In genomic region chr5:167578977-167579700, GRCh38 we compare ENCODE assay signal across 28 cellular contexts.
DNase-seq lines count a peak whose midpoint lies in the region; ATAC-seq, FAIRE-seq and TF ChIP-seq lines count a peak whose summit lies in the region.
"Had no signal": no experiment of that assay in that cellular context is flagged by ENCODE, and none has a peak within 500 bp of the region (broad histone marks: within the 10 kb centered on the region; RNA-seq: fewer than 3 reads in every experiment).

No MANE protein-coding gene starts in this region.

- H3K4me1 Mint-ChIP-seq in HFFc6 (ENCODE audit: low read depth) (peaks cover 27% of the 10 kb centered on the region), astrocyte (ENCODE audit: low read depth, unreplicated experiment) (peaks cover 35% of the 10 kb centered on the region), neural progenitor cell (peaks cover 62% of the 10 kb centered on the region)
- H3K4me1 Mint-ChIP-seq: activated naive CD4-positive, alpha-beta T cell treated with anti-CD3 and anti-CD28 coated beads, Interleukin-2, amount 10 ng/mL, durations not matched to agents 7 days and 5 days; IgD-negative memory B cell had no signal

- H3K27ac ChIP-seq in astrocyte (ENCODE audit: low read depth, low read length) (peak overlapping the region; percentile 18), neural progenitor cell (no peak overlapping the region), mesenchymal stem cell (ENCODE audit: low read length, poor library complexity, severe bottlenecking) (no peak overlapping the region)
- H3K27ac ChIP-seq: gastrocnemius medialis, RWPE1, vagina had no signal

- no peaks in the 10 kb centered on the region for H4K20me1 ChIP-seq in astrocyte (ENCODE audit: insufficient read depth, low read length)
- peaks cover 3% of the 10 kb centered on the region for H4K20me1 ChIP-seq in neural progenitor cell (ENCODE audit: low read depth)

- no peak overlapping the region for H2AK5ac ChIP-seq in mesenchymal stem cell (ENCODE audit: low read length, severe bottlenecking)

- H2BK12ac ChIP-seq in mesenchymal stem cell (ENCODE audit: low read length in 2 of 2), result no peak overlapping the region

- H3K27me3 ChIP-seq in astrocyte (ENCODE audit: insufficient read depth, low read length), result peaks cover 5% of the 10 kb centered on the region
- H3K27me3 ChIP-seq in neural progenitor cell, result peaks cover 43% of the 10 kb centered on the region
- H3K27me3 ChIP-seq in mesenchymal stem cell (ENCODE audit: control insufficient read depth in 1 of 2, insufficient read depth in 1 of 2, low read length in 2 of 2), result peaks cover 8 to 42% of the 10 kb centered on the region in 2 experiments
- H3K27me3 ChIP-seq: vagina had no signal

- H3K36me3 Mint-ChIP-seq in HFFc6 (ENCODE audit: low read depth) (no peaks in the 10 kb centered on the region), astrocyte (ENCODE audit: low read depth, unreplicated experiment) (peaks cover 4% of the 10 kb centered on the region), neural progenitor cell (peaks cover 5% of the 10 kb centered on the region)
- H3K36me3 Mint-ChIP-seq: activated naive CD4-positive, alpha-beta T cell treated with anti-CD3 and anti-CD28 coated beads, Interleukin-2, amount 10 ng/mL, durations not matched to agents 7 days and 5 days; IgD-negative memory B cell had no signal

- H3K23ac ChIP-seq in mesenchymal stem cell (ENCODE audit: low read length in 2 of 2), result no peak overlapping the region

- H3K4me2 ChIP-seq in astrocyte (ENCODE audit: low read length), result peak overlapping the region; percentile 22
- no peak overlapping the region for H3K4me2 ChIP-seq in neural progenitor cell
- H3K4me2 ChIP-seq in mesenchymal stem cell (ENCODE audit: low read length, poor library complexity, severe bottlenecking), result no peak overlapping the region

- H3K14ac ChIP-seq in mesenchymal stem cell (ENCODE audit: low read length in 2 of 2), result no peak overlapping the region

- no peak overlapping the region for H2BK15ac ChIP-seq in mesenchymal stem cell (ENCODE audit: low read depth, poor library complexity, severe bottlenecking)

- H3F3A ChIP-seq in neural progenitor cell (ENCODE audit: low read depth), result peaks cover 10% of the 10 kb centered on the region

- peak; percentile 23 for FAIRE-seq in astrocyte (lab: Jason Lieb, UNC)

- H2BK120ac ChIP-seq in mesenchymal stem cell (ENCODE audit: low read depth, low read length), result no peak overlapping the region

- H3K18ac ChIP-seq in mesenchymal stem cell (ENCODE audit: low read depth in 1 of 2, low read length in 2 of 2), result no peak overlapping the region

- no peaks in the 10 kb centered on the region for H3K9me3 ChIP-seq in astrocyte (ENCODE audit: insufficient read depth, low read depth, low read length)
- no peaks in the 10 kb centered on the region for H3K9me3 ChIP-seq in neural progenitor cell (ENCODE audit: low read depth)
- no peaks in the 10 kb centered on the region for H3K9me3 ChIP-seq in mesenchymal stem cell (ENCODE audit: control insufficient read depth, low read length)
- H3K9me3 ChIP-seq: gastrocnemius medialis, vagina had no signal

- H3K9ac ChIP-seq in astrocyte (ENCODE audit: low read length) (no peak overlapping the region), neural progenitor cell (no peak overlapping the region), mesenchymal stem cell (ENCODE audit: low read length) (no peak overlapping the region)

- H3K4me3 Mint-ChIP-seq in HFFc6 (no peak overlapping the region), astrocyte (ENCODE audit: unreplicated experiment) (no peak overlapping the region), neural progenitor cell (no peak overlapping the region)
- H3K4me3 Mint-ChIP-seq: activated naive CD4-positive, alpha-beta T cell treated with anti-CD3 and anti-CD28 coated beads, Interleukin-2, amount 10 ng/mL, durations not matched to agents 7 days and 5 days; effector memory CD8-positive, alpha-beta T cell; IgD-negative memory B cell; stimulated activated naive CD8-positive, alpha-beta T cell treated with anti-CD3 and anti-CD28 coated beads, Interleukin-15, Interleukin-2, amounts not matched to agents 100 ng/mL and 50 ng/mL, for 24 hours had no signal

- no peak overlapping the region for H2AFZ ChIP-seq in astrocyte (ENCODE audit: low read depth, low read length)
- H2AFZ ChIP-seq in neural progenitor cell (replicated peaks), result no peak overlapping the region
- no peak overlapping the region for H2AFZ ChIP-seq in mesenchymal stem cell (ENCODE audit: low read depth, low read length)

- no peak for ATAC-seq in GM18511 (IDR thresholded peaks at IDR 0.05; ENCODE audit: unreplicated experiment)
- ATAC-seq: effector memory CD8-positive, alpha-beta T cell; gastrocnemius medialis; left colon had no signal

- no peak overlapping the region for H3K4me3 ChIP-seq in AG09309 (ENCODE audit: control insufficient read depth, low read depth, low read length)
- H3K4me3 ChIP-seq in astrocyte (ENCODE audit: insufficient read depth, low read depth, low read length), result no peak overlapping the region
- H3K4me3 ChIP-seq in neural progenitor cell, result no peak overlapping the region
- H3K4me3 ChIP-seq in mesenchymal stem cell (ENCODE audit: insufficient read depth in 1 of 2, low read depth in 1 of 2, low read length in 2 of 2), result no peak overlapping the region
- H3K4me3 ChIP-seq: gastrocnemius medialis, vagina had no signal

- DNase-seq in AG09309 (ENCODE audit: low read depth) (peak; percentile 89), HFFc6 (peak; percentile 4), astrocyte (ENCODE audit: low read depth) (peak; percentile 91), iris pigment epithelial cell (ENCODE audit: low read depth) (peak; percentile 5), neural progenitor cell (ENCODE audit: low spot score) (no peak), mesenchymal stem cell (no peak), NCI-H146 treated with DMSO at 0.1 percent for 48 hours (lab: John Stamatoyannopoulos, UW; ENCODE audit: unreplicated experiment) (no peak)
- DNase-seq: activated CD4-positive, alpha-beta T cell treated with anti-CD3 and anti-CD28 coated beads, Interleukin-2, amount 50 U/mL, for 48 hours; activated naive CD4-positive, alpha-beta T cell treated with anti-CD3 and anti-CD28 coated beads, Interleukin-2, amount 10 ng/mL, durations not matched to agents 7 days and 5 days; amygdala; cortex of kidney; DMS79; effector memory CD8-positive, alpha-beta T cell; erythroblast; gastrocnemius medialis; hippocampal formation; left colon; NCI-H1092 treated with DMSO at 0.1 percent for 48 hours; NCI-H2029 treated with DMSO at 0.1 percent for 48 hours; NCI-H345; NCI-H774; nucleus accumbens; T-helper 1 cell had no signal

- H3K4ac ChIP-seq in mesenchymal stem cell (ENCODE audit: low read depth in 1 of 2, low read length in 2 of 2), result no peak overlapping the region

- no peaks in the 10 kb centered on the region for H3K36me3 ChIP-seq in astrocyte (ENCODE audit: insufficient read depth, low read length)
- no peaks in the 10 kb centered on the region for H3K36me3 ChIP-seq in neural progenitor cell
- H3K36me3 ChIP-seq in mesenchymal stem cell (ENCODE audit: control insufficient read depth in 1 of 2, insufficient read depth in 2 of 2, low read depth in 1 of 2, low read length in 2 of 2), result no peaks in the 10 kb centered on the region
- H3K36me3 ChIP-seq: gastrocnemius medialis, vagina had no signal

- H3K9me3 Mint-ChIP-seq in HFFc6, result no peaks in the 10 kb centered on the region
- H3K9me3 Mint-ChIP-seq in astrocyte (ENCODE audit: unreplicated experiment), result no peaks in the 10 kb centered on the region
- no peaks in the 10 kb centered on the region for H3K9me3 Mint-ChIP-seq in neural progenitor cell
- H3K9me3 Mint-ChIP-seq: activated naive CD4-positive, alpha-beta T cell treated with anti-CD3 and anti-CD28 coated beads, Interleukin-2, amount 10 ng/mL, durations not matched to agents 7 days and 5 days; IgD-negative memory B cell had no signal

- no peak overlapping the region for H4K8ac ChIP-seq in mesenchymal stem cell (ENCODE audit: low read length)

- H3K27me3 Mint-ChIP-seq in HFFc6 (ENCODE audit: insufficient read depth) (peaks cover 16% of the 10 kb centered on the region), astrocyte (ENCODE audit: low read depth, unreplicated experiment) (no peaks in the 10 kb centered on the region), neural progenitor cell (ENCODE audit: insufficient read depth, low read depth) (no peaks in the 10 kb centered on the region)
- H3K27me3 Mint-ChIP-seq: activated naive CD4-positive, alpha-beta T cell treated with anti-CD3 and anti-CD28 coated beads, Interleukin-2, amount 10 ng/mL, durations not matched to agents 7 days and 5 days; IgD-negative memory B cell had no signal

- no peak overlapping the region for H3K27ac Mint-ChIP-seq in HFFc6
- no peak overlapping the region for H3K27ac Mint-ChIP-seq in astrocyte (ENCODE audit: unreplicated experiment)
- no peak overlapping the region for H3K27ac Mint-ChIP-seq in neural progenitor cell
- H3K27ac Mint-ChIP-seq: activated naive CD4-positive, alpha-beta T cell treated with anti-CD3 and anti-CD28 coated beads, Interleukin-2, amount 10 ng/mL, durations not matched to agents 7 days and 5 days; effector memory CD8-positive, alpha-beta T cell; stimulated activated naive CD8-positive, alpha-beta T cell treated with anti-CD3 and anti-CD28 coated beads, Interleukin-15, Interleukin-2, amounts not matched to agents 100 ng/mL and 50 ng/mL, for 24 hours had no signal

- TF ChIP-seq CTCF in AG09309 (IDR thresholded peaks at IDR 0.05; ENCODE audit: control insufficient read depth, insufficient read depth, low read depth, low read length, missing control alignments) (no peak), HFFc6 (IDR thresholded peaks at IDR 0.05) (no peak), astrocyte (IDR thresholded peaks at IDR 0.05; ENCODE audit: insufficient read depth, low read depth, low read length) (no peak), neural progenitor cell (IDR thresholded peaks at IDR 0.05) (no peak)

- H3K4me1 ChIP-seq in astrocyte (ENCODE audit: insufficient read depth, low read length) (no peaks in the 10 kb centered on the region), neural progenitor cell (peaks cover 12% of the 10 kb centered on the region), mesenchymal stem cell (ENCODE audit: control insufficient read depth, insufficient read depth, low read depth, low read length) (no peaks in the 10 kb centered on the region)
- H3K4me1 ChIP-seq: gastrocnemius medialis had no signal

- 94% methylated on average over 6 of the region's 6 CpGs for WGBS in mesenchymal stem cell

- H3K79me1 ChIP-seq in mesenchymal stem cell (replicated peaks; ENCODE audit: low read length, poor library complexity, severe bottlenecking), result no peaks in the 10 kb centered on the region

- H2BK5ac ChIP-seq in mesenchymal stem cell (ENCODE audit: low read depth, low read length, poor library complexity, severe bottlenecking), result no peak overlapping the region

- H3K79me2 ChIP-seq in astrocyte (ENCODE audit: insufficient read depth, low read length), result peaks cover 40% of the 10 kb centered on the region
- H3K79me2 ChIP-seq in neural progenitor cell (ENCODE audit: low read depth), result no peaks in the 10 kb centered on the region

- no peak overlapping the region for H4K91ac ChIP-seq in mesenchymal stem cell (ENCODE audit: low read length)

Comparison
In these comparisons a context has a peak if more than half of its experiments do, and no peak if none do; other contexts are left out.
1. DNase-seq: peak in AG09309 (single experiment), HFFc6 (single experiment), astrocyte (single experiment) and iris pigment epithelial cell (single experiment); none in neural progenitor cell (single experiment), mesenchymal stem cell (single experiment) and NCI-H146 treated with DMSO at 0.1 percent for 48 hours (single experiment).